10 cellular contexts compared by ENCODE assay signal in genomic region chr6:108116781-108117426, GRCh38. TPM values are rescaled to one million over a fixed set of nuclear protein-coding genes. Genes with fewer than 3 reads are reported as not detected.
A peak's percentile ranks its signal among the peaks of the same experiment; 100 is the strongest.
DNase-seq lines count a peak whose midpoint lies in the region; ATAC-seq and TF ChIP-seq lines count a peak whose summit lies in the region.
"Had no signal": no experiment of that assay in that cellular context is flagged by ENCODE, and none has a peak within 500 bp of the region (broad histone marks: within the 10 kb centered on the region; RNA-seq: fewer than 3 reads in every experiment).

No MANE protein-coding gene starts in this region.

- H3K9ac ChIP-seq in skeletal muscle tissue (ENCODE audit: low read depth in 1 of 3, low read length in 3 of 3): no peak overlapping the region

- H3K4me1 ChIP-seq in skeletal muscle tissue (ENCODE audit: control insufficient read depth in 3 of 3, insufficient read depth in 3 of 3, low read length in 3 of 3): peaks cover 40 to 43% (median 41%) of the 10 kb centered on the region in 3 donors

- H3K4me1 Mint-ChIP-seq in activated CD4-positive, alpha-beta memory T cell treated with anti-CD3 and anti-CD28 coated beads for 36 hours (ENCODE audit: low read depth): peaks cover 53% of the 10 kb centered on the region
- peaks cover 31% of the 10 kb centered on the region for H3K4me1 Mint-ChIP-seq in glutamatergic neuron (ENCODE audit: low read depth, unreplicated experiment)

- POLR2A ChIA-PET in activated CD4-positive, alpha-beta memory T cell treated with anti-CD3 and anti-CD28 coated beads for 36 hours (lab: Charles Lee): no interaction called here

- no peak for TF ChIP-seq CTCF in glutamatergic neuron (IDR thresholded peaks at IDR 0.05; ENCODE audit: partially characterized antibody, unreplicated experiment)

- peak overlapping the region; percentile 65 for H3K4me3 Mint-ChIP-seq in activated CD4-positive, alpha-beta memory T cell treated with anti-CD3 and anti-CD28 coated beads for 36 hours
- peak overlapping the region; percentile 89 for H3K4me3 Mint-ChIP-seq in glutamatergic neuron (ENCODE audit: unreplicated experiment)

- CTCF ChIA-PET in activated CD4-positive, alpha-beta memory T cell treated with anti-CD3 and anti-CD28 coated beads for 36 hours (lab: Charles Lee): interaction anchor here (2.1 kb wide), 1 partner anchor 51 kb away, joined by 7 read pairs; no protein-coding TSS in a partner anchor

- no peak overlapping the region for H3K27ac Mint-ChIP-seq in activated CD4-positive, alpha-beta memory T cell treated with anti-CD3 and anti-CD28 coated beads for 36 hours
- peak overlapping the region; percentile 1 for H3K27ac Mint-ChIP-seq in glutamatergic neuron (ENCODE audit: unreplicated experiment)

- peak overlapping the region; percentile 74 to 80 (median 78) for H3K4me3 ChIP-seq in skeletal muscle tissue (ENCODE audit: low read length in 3 of 3)

- H3K27me3 ChIP-seq in skeletal muscle tissue (ENCODE audit: control insufficient read depth in 3 of 3, insufficient read depth in 3 of 3, low read length in 3 of 3): peaks cover 75 to 83% (median 82%) of the 10 kb centered on the region in 3 donors

- no peaks in the 10 kb centered on the region for H3K9me3 Mint-ChIP-seq in activated CD4-positive, alpha-beta memory T cell treated with anti-CD3 and anti-CD28 coated beads for 36 hours
- H3K9me3 Mint-ChIP-seq in glutamatergic neuron (ENCODE audit: unreplicated experiment): peaks cover 6% of the 10 kb centered on the region

- no peaks in the 10 kb centered on the region for H3K36me3 Mint-ChIP-seq in activated CD4-positive, alpha-beta memory T cell treated with anti-CD3 and anti-CD28 coated beads for 36 hours
- no peaks in the 10 kb centered on the region for H3K36me3 Mint-ChIP-seq in glutamatergic neuron (ENCODE audit: unreplicated experiment)

- ATAC-seq in GM21576 (IDR thresholded peaks at IDR 0.05; ENCODE audit: unreplicated experiment): no peak

- intact Hi-C loops in activated CD4-positive, alpha-beta memory T cell treated with anti-CD3 and anti-CD28 coated beads for 36 hours (cut with micrococcal nuclease): loop anchor here (2.0 to 5.0 kb wide), 2 partner anchors 40 to 145 kb away; partner anchors contain the start of gene SNX3

- H3K27ac ChIP-seq in skeletal muscle tissue (ENCODE audit: low read depth, low read length): no peak overlapping the region
- H3K27ac ChIP-seq: 22Rv1 had no signal

- DNase-seq in DMS53 (lab: John Stamatoyannopoulos, UW) (peak; percentile 24), DMS53 treated with DMSO at 0.1 percent for 48 hours (lab: John Stamatoyannopoulos, UW; ENCODE audit: unreplicated experiment) (no peak), glutamatergic neuron (peak; percentile 25), NCI-H69 (lab: John Stamatoyannopoulos, UW) (no peak), NCI-H1417 (lab: John Stamatoyannopoulos, UW) (no peak)
- no peak for DNase-seq in activated CD4-positive, alpha-beta memory T cell treated with anti-CD3 and anti-CD28 coated beads for 36 hours
- DNase-seq: anterior cingulate cortex had no signal

- no peaks in the 10 kb centered on the region for H3K9me3 ChIP-seq in skeletal muscle tissue (ENCODE audit: control insufficient read depth in 3 of 3, low read length in 3 of 3)

- H3K27me3 Mint-ChIP-seq in activated CD4-positive, alpha-beta memory T cell treated with anti-CD3 and anti-CD28 coated beads for 36 hours: peaks cover 87% of the 10 kb centered on the region
- H3K27me3 Mint-ChIP-seq in glutamatergic neuron (ENCODE audit: unreplicated experiment): peaks cover 38% of the 10 kb centered on the region

- H3K36me3 ChIP-seq in skeletal muscle tissue (ENCODE audit: control insufficient read depth in 3 of 3, insufficient read depth in 3 of 3, low read length in 3 of 3): no peaks in the 10 kb centered on the region

RNA-seq across cellular contexts. Expression of gene OSTM1, which starts 42.4 kb away (rescaled TPM):
- total RNA-seq in activated CD4-positive, alpha-beta memory T cell treated with anti-CD3 and anti-CD28 coated beads for 36 hours: 10 to 100 TPM; 14.0 to 16.3 TPM
- total RNA-seq in glutamatergic neuron (ENCODE audit: unreplicated experiment) (47.7 TPM), skeletal muscle tissue (13.6 TPM)

RNA-seq across cellular contexts. Expression of gene NR2E1, which starts 48.9 kb away (rescaled TPM):
- not detected for total RNA-seq in activated CD4-positive, alpha-beta memory T cell treated with anti-CD3 and anti-CD28 coated beads for 36 hours
- not detected for total RNA-seq in glutamatergic neuron (ENCODE audit: unreplicated experiment)
- total RNA-seq in skeletal muscle tissue: not detected

Comparison
In these comparisons a context has a peak if more than half of its experiments do, and no peak if none do; other contexts are left out.
1. DNase-seq: peak in DMS53 (single experiment) and glutamatergic neuron (single experiment); none in DMS53 treated with DMSO at 0.1 percent for 48 hours (single experiment), activated CD4-positive, alpha-beta memory T cell treated with anti-CD3 and anti-CD28 coated beads for 36 hours (single experiment), NCI-H69 (single experiment) and NCI-H1417 (0 of 3).